10 cellular contexts compared by ENCODE assay signal in genomic region chr16:81448154-81449131, GRCh38. TPM values are rescaled to one million over a fixed set of nuclear protein-coding genes. Genes with fewer than 3 reads are reported as not detected.
A peak's percentile ranks its signal among the peaks of the same experiment; 100 is the strongest.
DNase-seq lines count a peak whose midpoint lies in the region; ATAC-seq, FAIRE-seq and TF ChIP-seq lines count a peak whose summit lies in the region.
"Had no signal": no experiment of that assay in that cellular context is flagged by ENCODE, and none has a peak within 500 bp of the region (broad histone marks: within the 10 kb centered on the region; RNA-seq: fewer than 3 reads in every experiment).

No MANE protein-coding gene starts in this region.

- peaks cover 65% of the 10 kb centered on the region for H3K4me1 Mint-ChIP-seq in activated naive CD4-positive, alpha-beta T cell treated with anti-CD3 and anti-CD28 coated beads for 36 hours (ENCODE audit: low read depth)
- H3K4me1 Mint-ChIP-seq in activated naive CD8-positive, alpha-beta T cell treated with anti-CD3 and anti-CD28 coated beads, Interleukin-2, amount 50 U/mL, for 24 hours: peaks cover 72% of the 10 kb centered on the region

- TF ChIP-seq POLR2A in HepG2 (IDR thresholded peaks at IDR 0.05; ENCODE audit: insufficient read depth in 1 of 2, low read depth in 2 of 2, low read length in 2 of 2) (peak; percentile 97), upper lobe of left lung (IDR thresholded peaks at IDR 0.05) (no peak)

- H3K36me3 Mint-ChIP-seq in activated naive CD4-positive, alpha-beta T cell treated with anti-CD3 and anti-CD28 coated beads for 36 hours (ENCODE audit: low read depth): peaks cover 9% of the 10 kb centered on the region
- H3K36me3 Mint-ChIP-seq in activated naive CD4-positive, alpha-beta T cell treated with anti-CD3 and anti-CD28 coated beads, Interleukin-2, amount 50 U/mL, for 72 hours: peaks cover 21 to 30% of the 10 kb centered on the region in 2 donors
- H3K36me3 Mint-ChIP-seq in activated naive CD8-positive, alpha-beta T cell treated with anti-CD3 and anti-CD28 coated beads, Interleukin-2, amount 50 U/mL, for 24 hours (ENCODE audit: low read depth): peaks cover 15% of the 10 kb centered on the region

- intact Hi-C loops in activated naive CD4-positive, alpha-beta T cell treated with anti-CD3 and anti-CD28 coated beads for 36 hours (cut with micrococcal nuclease): loop anchor here (5.0 to 10.0 kb wide), 5 partner anchors 136 to 724 kb away; partner anchors contain the start of genes CENPN, CMC2, GAN and MPHOSPH6
- intact Hi-C loops in HepG2 (cut with micrococcal nuclease; ENCODE audit: unreplicated experiment): loop anchor here (1.0 to 2.0 kb wide), 2 partner anchors 45 to 86 kb away; no protein-coding TSS in a partner anchor

- in situ Hi-C loops in HepG2 (cut with HindIII; ENCODE audit: extremely low pct_ligation_motif_present, low pct_unique_long_range_greater_than_20kb): no loop called here

- TSS peak; percentile 90 for BruUV-seq in HepG2 (replicated peaks; lab: Mats Ljungman, UMichigan)

- no peak overlapping the region for H2AFZ ChIP-seq in HepG2 (ENCODE audit: low read length)

- peaks cover 9% of the 10 kb centered on the region for H3K9me3 Mint-ChIP-seq in activated naive CD4-positive, alpha-beta T cell treated with anti-CD3 and anti-CD28 coated beads for 36 hours
- H3K9me3 Mint-ChIP-seq in activated naive CD4-positive, alpha-beta T cell treated with anti-CD3 and anti-CD28 coated beads, Interleukin-2, amount 50 U/mL, for 72 hours: peaks cover 3 to 5% of the 10 kb centered on the region in 2 donors
- peaks cover 11% of the 10 kb centered on the region for H3K9me3 Mint-ChIP-seq in activated naive CD8-positive, alpha-beta T cell treated with anti-CD3 and anti-CD28 coated beads, Interleukin-2, amount 50 U/mL, for 24 hours

- peak overlapping the region; percentile 89 for H3K27ac ChIP-seq in HepG2 (ENCODE audit: extremely low read length, insufficient read depth, low read length)
- H3K27ac ChIP-seq in upper lobe of left lung: peak overlapping the region; percentile 86 to 97 (median 93)

- POLR2A ChIA-PET in HepG2 (lab: Yijun Ruan, JAX): interaction anchor here (0.7 to 5.9 kb wide), 7 partner anchors 9 to 101 kb away, joined by 3 to 61 read pairs (median 10); no protein-coding TSS in a partner anchor

- H3K4me3 Mint-ChIP-seq in activated naive CD4-positive, alpha-beta T cell treated with anti-CD3 and anti-CD28 coated beads for 36 hours: no peak overlapping the region
- peak overlapping the region; percentile 8 for H3K4me3 Mint-ChIP-seq in activated naive CD8-positive, alpha-beta T cell treated with anti-CD3 and anti-CD28 coated beads, Interleukin-2, amount 50 U/mL, for 24 hours

- 3% methylated on average over 10 of the region's 19 CpGs for WGBS in HepG2 (ENCODE audit: low lambda C conversion rate)
- 66 to 69% methylated on average over 11 to 18 of the region's 19 CpGs for WGBS in upper lobe of left lung, 2 donors

- no peak for ATAC-seq in activated naive CD4-positive, alpha-beta T cell treated with anti-CD3 and anti-CD28 coated beads, Interleukin-2, amount 50 U/mL, for 72 hours
- no peak for ATAC-seq in activated naive CD8-positive, alpha-beta T cell treated with anti-CD3 and anti-CD28 coated beads, Interleukin-2, amount 50 U/mL, for 24 hours
- ATAC-seq in HepG2: peak; percentile 83
- ATAC-seq in upper lobe of left lung (ENCODE audit: low FRiP score in 2 of 2): no peak
- no peak for ATAC-seq in HG02884 (IDR thresholded peaks at IDR 0.05; ENCODE audit: unreplicated experiment)
- ATAC-seq in HG03354 (IDR thresholded peaks at IDR 0.05; ENCODE audit: poor library complexity, severe bottlenecking, unreplicated experiment): no peak
- ATAC-seq: right cardiac atrium had no signal

- H4K20me1 ChIP-seq in HepG2 (ENCODE audit: insufficient read depth, low read length): peaks cover 15% of the 10 kb centered on the region; the same call in 1 of the 2 replicates

- no peak for DNase-seq in activated naive CD4-positive, alpha-beta T cell treated with anti-CD3 and anti-CD28 coated beads for 36 hours
- DNase-seq in activated naive CD4-positive, alpha-beta T cell treated with anti-CD3 and anti-CD28 coated beads, Interleukin-2, amount 50 U/mL, for 72 hours (ENCODE audit: low spot score in 2 of 2): no peak
- no peak for DNase-seq in activated naive CD8-positive, alpha-beta T cell treated with anti-CD3 and anti-CD28 coated beads, Interleukin-2, amount 50 U/mL, for 24 hours
- DNase-seq in HepG2 (ENCODE audit: low spot score) (peak; percentile 98), upper lobe of left lung (no peak), SW 1271 (lab: John Stamatoyannopoulos, UW) (no peak)
- DNase-seq: caudate nucleus had no signal

- TF ChIP-seq CTCF in HepG2 (CRISPR knock-in tag; IDR thresholded peaks at IDR 0.05) (peak; percentile 32), upper lobe of left lung (IDR thresholded peaks at IDR 0.05) (no peak)

- peaks cover 80% of the 10 kb centered on the region for H3K79me2 ChIP-seq in HepG2 (ENCODE audit: insufficient read depth, low read length)

- no peaks in the 10 kb centered on the region; a peak in 1 of 5 replicates for H3K27me3 ChIP-seq in HepG2 (ENCODE audit: control insufficient read depth in 1 of 2, insufficient read depth in 2 of 2, low read length in 2 of 2)
- no peaks in the 10 kb centered on the region for H3K27me3 ChIP-seq in upper lobe of left lung

- no peaks in the 10 kb centered on the region for H3K27me3 Mint-ChIP-seq in activated naive CD4-positive, alpha-beta T cell treated with anti-CD3 and anti-CD28 coated beads for 36 hours (ENCODE audit: low read depth)
- H3K27me3 Mint-ChIP-seq in activated naive CD8-positive, alpha-beta T cell treated with anti-CD3 and anti-CD28 coated beads, Interleukin-2, amount 50 U/mL, for 24 hours: peaks cover 2% of the 10 kb centered on the region

- peak overlapping the region; percentile 97 for H3K4me2 ChIP-seq in HepG2 (ENCODE audit: low read depth, low read length)

- TF ChIP-seq EP300 in HepG2 (IDR thresholded peaks at IDR 0.05; ENCODE audit: low read depth in 2 of 2, low read length in 2 of 2): peak in 1 of 2 experiments; percentile 88; a peak in 3 of 4 replicates
- peak; percentile 83 for TF ChIP-seq EP300 in HepG2 (CRISPR knock-in tag; IDR thresholded peaks at IDR 0.05; ENCODE audit: borderline replicate concordance)
- no peak for TF ChIP-seq EP300 in upper lobe of left lung (IDR thresholded peaks at IDR 0.05)

- TF ChIP-seq RAD21 in HepG2 (CRISPR knock-in tag; IDR thresholded peaks at IDR 0.05): peak; percentile 74

- H3K9me3 ChIP-seq in HepG2 (ENCODE audit: low read length): no peaks in the 10 kb centered on the region
- no peaks in the 10 kb centered on the region for H3K9me3 ChIP-seq in upper lobe of left lung

- H3K4me3 ChIP-seq in HepG2 (replicated peaks in 1 of 3; ENCODE audit: insufficient read depth in 1 of 3, low read depth in 2 of 3, low read length in 3 of 3) (peak overlapping the region; percentile 92 to 99 (median 93)), upper lobe of left lung (peak overlapping the region in 1 of 4 donors; percentile 95)

- H3K27ac Mint-ChIP-seq in activated naive CD4-positive, alpha-beta T cell treated with anti-CD3 and anti-CD28 coated beads for 36 hours: peak overlapping the region; percentile 46
- no peak overlapping the region for H3K27ac Mint-ChIP-seq in activated naive CD4-positive, alpha-beta T cell treated with anti-CD3 and anti-CD28 coated beads, Interleukin-2, amount 50 U/mL, for 72 hours
- H3K27ac Mint-ChIP-seq in activated naive CD8-positive, alpha-beta T cell treated with anti-CD3 and anti-CD28 coated beads, Interleukin-2, amount 50 U/mL, for 24 hours: no peak overlapping the region

- H3K9ac ChIP-seq in HepG2 (ENCODE audit: insufficient read depth, low read depth, low read length): peak overlapping the region; percentile 92

- CTCF ChIA-PET in activated naive CD4-positive, alpha-beta T cell treated with anti-CD3 and anti-CD28 coated beads for 36 hours (lab: Charles Lee): no interaction called here
- CTCF ChIA-PET in HepG2 (lab: Yijun Ruan, JAX; ENCODE audit: low intra/inter-chr PET ratio, low total read pairs): no interaction called here

- peak; percentile 99 for FAIRE-seq in HepG2 (lab: Jason Lieb, UNC)

- no peaks in the 10 kb centered on the region; a peak in 2 of 5 replicates for H3K36me3 ChIP-seq in HepG2 (replicated peaks in 1 of 2; ENCODE audit: control insufficient read depth in 1 of 2, insufficient read depth in 2 of 2, low read length in 2 of 2)
- H3K36me3 ChIP-seq in upper lobe of left lung: no peaks in the 10 kb centered on the region

- H3K4me1 ChIP-seq in HepG2 (ENCODE audit: insufficient read depth, low read length): peaks cover 56% of the 10 kb centered on the region
- peaks cover 49 to 76% (median 59%) of the 10 kb centered on the region in 4 donors for H3K4me1 ChIP-seq in upper lobe of left lung

RNA-seq across cellular contexts. Expression of gene CMIP, which starts 3.8 kb away (rescaled TPM):
- total RNA-seq in activated naive CD4-positive, alpha-beta T cell treated with anti-CD3 and anti-CD28 coated beads for 36 hours: 10 to 100 TPM; 28.6 to 28.8 TPM
- total RNA-seq in activated naive CD4-positive, alpha-beta T cell treated with anti-CD3 and anti-CD28 coated beads, Interleukin-2, amount 50 U/mL, for 72 hours: 10 to 100 TPM; 35.5 to 51.5 TPM
- 10.9 and 21.7 TPM in 2 replicates for total RNA-seq in HepG2 (2016; rRNA removed; fragmentation: Illumina TruSeq; extraction: Trizol)
- 3.5 and 4.6 TPM in 2 replicates for total RNA-seq in HepG2 (2016; cell fraction: cytosol; rRNA removed; fragmentation: Illumina TruSeq; extraction: Trizol; ENCODE audit: low read depth)
- 11.5 and 15.7 TPM in 2 replicates for total RNA-seq in HepG2 (2016; cell fraction: insoluble cytoplasmic fraction; rRNA removed; fragmentation: Illumina TruSeq; extraction: Trizol)
- 13.0 and 15.9 TPM in 2 replicates for total RNA-seq in HepG2 (2016; cell fraction: membrane; rRNA removed; fragmentation: Illumina TruSeq; extraction: Trizol)
- 23.3 and 29.3 TPM in 2 replicates for total RNA-seq in HepG2 (2016; cell fraction: nucleus; rRNA removed; fragmentation: Illumina TruSeq; extraction: Trizol)
- polyA plus RNA-seq in HepG2 (2011; rRNA removed): 18.1 and 22.0 TPM in 2 replicates
- polyA plus RNA-seq in HepG2 (2011; cell fraction: cytosol; rRNA removed): 17.3 and 20.7 TPM in 2 replicates
- 77.4 and 83.2 TPM in 2 replicates for polyA plus RNA-seq in HepG2 (2011; cell fraction: nucleus; rRNA removed)
- 74.4 and 83.5 TPM in 2 replicates for polyA plus RNA-seq in HepG2 (2012)
- polyA plus RNA-seq in HepG2 (2016; cell fraction: cytosol; fragmentation: Illumina TruSeq; extraction: Trizol; ENCODE audit: low read depth): 3.4 and 3.8 TPM in 2 replicates
- 29.7 and 48.6 TPM in 2 replicates for polyA plus RNA-seq in HepG2 (2016; cell fraction: insoluble cytoplasmic fraction; fragmentation: Illumina TruSeq; extraction: Trizol; ENCODE audit: low read depth)
- polyA plus RNA-seq in HepG2 (2016; cell fraction: membrane; fragmentation: Illumina TruSeq; extraction: Trizol; ENCODE audit: low read depth): 14.8 and 16.9 TPM in 2 replicates
- polyA plus RNA-seq in HepG2 (2016; cell fraction: nucleus; fragmentation: Illumina TruSeq; extraction: Trizol; ENCODE audit: insufficient read depth, low read depth): 51.1 and 51.2 TPM in 2 replicates
- polyA minus RNA-seq in HepG2 (2011; rRNA and poly(A)+ RNA removed; ENCODE audit: low replicate concordance): 16.6 and 71.5 TPM in 2 replicates
- polyA minus RNA-seq in HepG2 (2011; cell fraction: cytosol; rRNA and poly(A)+ RNA removed): 60.8 and 68.8 TPM in 2 replicates
- polyA minus RNA-seq in HepG2 (2011; cell fraction: nucleus; rRNA and poly(A)+ RNA removed): 61.9 and 63.1 TPM in 2 replicates
- 100 to 1,000 TPM in 1 of 6 donors, 10 to 100 TPM in 5; 48.3 to 109 (median 67.6) TPM for total RNA-seq in upper lobe of left lung

Comparison
In these comparisons a context has a peak if more than half of its experiments do, and no peak if none do; other contexts are left out.
1. POLR2A ChIP-seq: peak in HepG2 (2 of 2); none in upper lobe of left lung (0 of 4).